ENCODE assay signal across 20 cellular contexts in genomic region chr21:42835611-42836401, GRCh38.
"Had no signal": no experiment of that assay in that cellular context is flagged by ENCODE, and none has a peak within 500 bp of the region (broad histone marks: within the 10 kb centered on the region; RNA-seq: fewer than 3 reads in every experiment).

No MANE protein-coding gene starts in this region.

- ATAC-seq: body of pancreas; left ventricle myocardium superior; natural killer cell treated with Interleukin-12 subunit alpha and Interleukin-12 subunit beta and Interleukin-15 and Interleukin-18, amount 100 ng/mL, for 72 hours; right cardiac atrium; stimulated activated naive CD8-positive, alpha-beta T cell treated with anti-CD3 and anti-CD28 coated beads, Interleukin-15, Interleukin-2, amounts not matched to agents 100 U/mL and 50 U/mL, for 24 hours had no signal

- H3K9me3 Mint-ChIP-seq: activated T-helper 2 cell treated with anti-CD3 and anti-CD28 coated beads, Interferon-gamma antibody, Interleukin-2, Interleukin-4, amounts not matched to agents 10 μg/mL and 5 μg/mL and 100 μg/mL, durations not matched to agents 14 hours and 24 hours and 36 hours; memory B cell; natural killer cell treated with Interleukin-12 subunit alpha and Interleukin-12 subunit beta and Interleukin-15 and Interleukin-18, amount 100 ng/mL, for 72 hours had no signal

- H3K4me3 Mint-ChIP-seq: memory B cell; natural killer cell treated with Interleukin-12 subunit alpha and Interleukin-12 subunit beta and Interleukin-15 and Interleukin-18, amount 100 ng/mL, for 72 hours had no signal

- DNase-seq: activated CD4-positive, alpha-beta T cell treated with anti-CD3 and anti-CD28 coated beads for 1 hour; activated naive CD4-positive, alpha-beta T cell treated with anti-CD3 and anti-CD28 coated beads, Interleukin-2, amount 50 U/mL, for 16 hours; activated T-cell treated with anti-CD3 and anti-CD28 coated beads for 4 hours; amygdala; body of pancreas; cortex of kidney; effector CD4-positive, alpha-beta T cell; foreskin fibroblast; glutamatergic neuron; hypothalamus; small intestine; stimulated activated CD4-positive, alpha-beta T cell treated with anti-CD3 and anti-CD28 coated beads, Interleukin-4, amount 100 ng/mL, for 4 hours; stimulated activated CD8-positive, alpha-beta memory T cell treated with anti-CD3 and anti-CD28 coated beads, Interleukin-4, amount 100 ng/mL, for 48 hours; stimulated activated naive CD8-positive, alpha-beta T cell treated with anti-CD3 and anti-CD28 coated beads, Interleukin-15, Interleukin-2, amounts not matched to agents 100 U/mL and 50 U/mL, for 24 hours; testis had no signal

- H3K36me3 Mint-ChIP-seq: natural killer cell treated with Interleukin-12 subunit alpha and Interleukin-12 subunit beta and Interleukin-15 and Interleukin-18, amount 100 ng/mL, for 72 hours had no signal

- H3K27me3 Mint-ChIP-seq: memory B cell had no signal

- H3K27ac Mint-ChIP-seq: activated T-helper 2 cell treated with anti-CD3 and anti-CD28 coated beads, Interferon-gamma antibody, Interleukin-2, Interleukin-4, amounts not matched to agents 10 μg/mL and 5 μg/mL and 100 μg/mL, durations not matched to agents 14 hours and 24 hours and 36 hours; memory B cell; natural killer cell treated with Interleukin-12 subunit alpha and Interleukin-12 subunit beta and Interleukin-15 and Interleukin-18, amount 100 ng/mL, for 72 hours had no signal
